In the genomic region with DNA sequence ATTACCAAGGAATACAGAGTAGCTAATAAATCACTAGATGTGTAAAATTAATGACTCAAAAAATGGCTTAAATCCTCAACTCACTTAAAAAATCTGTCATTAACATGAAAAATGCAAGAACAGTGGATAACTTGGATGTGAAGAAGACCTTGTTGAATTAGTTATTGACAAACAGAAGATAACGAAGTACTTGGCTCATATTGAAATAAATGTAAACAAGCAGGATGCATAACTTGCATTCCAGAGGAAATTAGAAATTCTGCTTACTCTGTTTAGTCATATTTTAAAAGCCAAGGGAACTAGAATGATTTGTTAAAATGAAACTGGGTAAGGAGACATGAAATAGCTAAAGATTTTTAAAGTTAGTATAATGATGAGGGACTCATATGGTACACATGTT, we compare ENCODE assay signal across 20 cellular contexts.
DNase-seq lines count a peak whose midpoint lies in the region; TF ChIP-seq lines count a peak whose summit lies in the region.
"Had no signal": no experiment of that assay in that cellular context is flagged by ENCODE, and none has a peak within 500 bp of the region (broad histone marks: within the 10 kb centered on the region; RNA-seq: fewer than 3 reads in every experiment).

No MANE protein-coding gene starts in this region.

- peak overlapping the region; percentile 20 for H3K4me3 Mint-ChIP-seq in HFFc6
- H3K4me3 Mint-ChIP-seq: CD4-positive, alpha-beta T cell; IgD-negative memory B cell had no signal

- H3K4me1 ChIP-seq in adipocyte (ENCODE audit: control insufficient read depth, insufficient read depth, low read length) = no peaks in the 10 kb centered on the region
- H3K4me1 ChIP-seq: A549, Caco-2 had no signal

- peak; percentile 22 for DNase-seq in EH (ENCODE audit: low read depth)
- peak; percentile 2 for DNase-seq in HFFc6
- peak; percentile 41 for DNase-seq in adipocyte (ENCODE audit: low read depth)
- peak; percentile 23 for DNase-seq in iris pigment epithelial cell (ENCODE audit: low read depth)
- DNase-seq in NCI-H1417 treated with DMSO at 0.1 percent for 48 hours (lab: John Stamatoyannopoulos, UW) = no peak
- no peak for DNase-seq in HCEC 1CT
- DNase-seq in SK-N-DZ (ENCODE audit: low spot score) = no peak
- DNase-seq: Caco-2; CD4-positive, alpha-beta T cell; GM23248; Kasumi-1; MG63; NCI-H1048; NCI-H1694; NCI-H2081 treated with DMSO at 0.1 percent for 48 hours; NCI-H446 treated with DMSO at 0.1 percent for 48 hours; OCI-M1; SHP77 had no signal

- H3K36me3 ChIP-seq in adipocyte (ENCODE audit: control insufficient read depth, insufficient read depth, low read length, severe bottlenecking) = no peaks in the 10 kb centered on the region
- H3K36me3 ChIP-seq: MG63 had no signal

- no peak overlapping the region for H3K9ac ChIP-seq in adipocyte (ENCODE audit: low read length)
- H3K9ac ChIP-seq: GM23248 had no signal

- no peaks in the 10 kb centered on the region for H3K27me3 Mint-ChIP-seq in HFFc6 (ENCODE audit: insufficient read depth)
- H3K27me3 Mint-ChIP-seq: CD4-positive, alpha-beta T cell; IgD-negative memory B cell had no signal

- H3K9me3 Mint-ChIP-seq in HFFc6 = no peaks in the 10 kb centered on the region; the same call in 1 of the 2 replicates

- H3K27ac Mint-ChIP-seq in HFFc6 = no peak overlapping the region
- H3K27ac Mint-ChIP-seq: CD4-positive, alpha-beta T cell; IgD-negative memory B cell had no signal

- no peaks in the 10 kb centered on the region for H3K9me3 ChIP-seq in adipocyte (ENCODE audit: control insufficient read depth, low read length)
- H3K9me3 ChIP-seq: A549, Caco-2, MG63 had no signal

- no peaks in the 10 kb centered on the region for H3K27me3 ChIP-seq in adipocyte (replicated peaks; ENCODE audit: control insufficient read depth, insufficient read depth, low read length)
- H3K27me3 ChIP-seq: MG63 had no signal

- peaks cover 27% of the 10 kb centered on the region for H3K4me1 Mint-ChIP-seq in HFFc6 (ENCODE audit: low read depth)
- H3K4me1 Mint-ChIP-seq: IgD-negative memory B cell had no signal

- no peak overlapping the region for H3K4me3 ChIP-seq in adipocyte (ENCODE audit: low read length)
- H3K4me3 ChIP-seq: A549, GM23248, MG63 had no signal

- no peak for TF ChIP-seq CTCF in HFFc6 (IDR thresholded peaks at IDR 0.05)

- no peaks in the 10 kb centered on the region for H3K36me3 Mint-ChIP-seq in HFFc6 (ENCODE audit: low read depth)
- H3K36me3 Mint-ChIP-seq: IgD-negative memory B cell had no signal

Comparison
In these comparisons a context has a peak if more than half of its experiments do, and no peak if none do; other contexts are left out.
1. DNase-seq: peak in EH (single experiment), HFFc6 (single experiment), adipocyte (single experiment) and iris pigment epithelial cell (single experiment); none in NCI-H1417 treated with DMSO at 0.1 percent for 48 hours (single experiment), HCEC 1CT (single experiment) and SK-N-DZ (single experiment).